In genomic region chr19:45178262-45179062, GRCh38 we compare ENCODE assay signal across 8 cellular contexts. TPM values are rescaled to one million over a fixed set of nuclear protein-coding genes. Genes with fewer than 3 reads are reported as not detected.
DNase-seq lines count a peak whose midpoint lies in the region; ATAC-seq, FAIRE-seq and TF ChIP-seq lines count a peak whose summit lies in the region.

Gene BLOC1S3, plus strand, starts transcription at chr19:45178784. Its CDS starts 513 bp downstream, at chr19:45179297.

- H3K4me3 ChIP-seq in Loucy (ENCODE audit: low read length, poor library complexity, severe bottlenecking) (peak within 1 kb of the TSS; percentile 95), fibroblast of pulmonary artery (replicated peaks; ENCODE audit: low read depth, low read length) (peak within 1 kb of the TSS; percentile 97)

- no peaks in the 10 kb centered on the region for H3K9me2 ChIP-seq in Loucy (replicated peaks; ENCODE audit: low read depth, low read length)

- H3K4me1 Mint-ChIP-seq in natural killer cell treated with Interleukin-12 subunit alpha and Interleukin-12 subunit beta and Interleukin-15 and Interleukin-18, amount 100 ng/mL, for 72 hours (ENCODE audit: low read depth in 2 of 2), result peaks cover 27 to 29% of the 10 kb centered on the region in 2 donors

- H3K4me2 ChIP-seq in Loucy (ENCODE audit: low read depth, low read length, poor library complexity, severe bottlenecking), result peak within 1 kb of the TSS; percentile 92

- H3K27me3 ChIP-seq in Loucy (ENCODE audit: insufficient read depth, low read length, poor library complexity, severe bottlenecking), result no peaks in the 10 kb centered on the region

- H3K4me1 ChIP-seq in ES-I3 (ENCODE audit: insufficient read depth, low read length) (no peaks in the 10 kb centered on the region; the same call in 1 of the 2 replicates), Loucy (ENCODE audit: insufficient read depth, low read length, poor library complexity, severe bottlenecking) (peaks cover 9% of the 10 kb centered on the region)

- H3K27me3 Mint-ChIP-seq in natural killer cell treated with Interleukin-12 subunit alpha and Interleukin-12 subunit beta and Interleukin-15 and Interleukin-18, amount 100 ng/mL, for 72 hours, result no peaks in the 10 kb centered on the region

- H4K20me1 ChIP-seq in Loucy (ENCODE audit: insufficient read depth, low read length, poor library complexity, severe bottlenecking), result peaks cover 4% of the 10 kb centered on the region

- no peaks in the 10 kb centered on the region for H3K9me3 ChIP-seq in ES-I3 (ENCODE audit: control insufficient read depth, insufficient read depth, low read length)
- H3K9me3 ChIP-seq in Loucy (ENCODE audit: insufficient read depth, low read depth, low read length), result no peaks in the 10 kb centered on the region

- no peaks in the 10 kb centered on the region for H3F3A ChIP-seq in Loucy (ENCODE audit: low read depth)

- H2AFZ ChIP-seq in Loucy (ENCODE audit: low read length), result peak within 1 kb of the TSS; percentile 83

- H3K4me3 Mint-ChIP-seq in natural killer cell treated with Interleukin-12 subunit alpha and Interleukin-12 subunit beta and Interleukin-15 and Interleukin-18, amount 100 ng/mL, for 72 hours, result peak within 1 kb of the TSS; percentile 95

- peak; percentile 45 for TF ChIP-seq CTCF in Loucy (conservative IDR thresholded peaks at IDR 0.05; ENCODE audit: low read length)
- TF ChIP-seq CTCF in fibroblast of pulmonary artery (IDR thresholded peaks at IDR 0.05; ENCODE audit: low read length, missing control alignments), result peak; percentile 11

- H3K36me3 ChIP-seq in ES-I3 (ENCODE audit: insufficient read depth, low read length) (no peaks in the 10 kb centered on the region; the same call in 1 of the 2 replicates), Loucy (ENCODE audit: insufficient read depth, low read length) (no peaks in the 10 kb centered on the region)

- no peaks in the 10 kb centered on the region for H3K36me3 Mint-ChIP-seq in natural killer cell treated with Interleukin-12 subunit alpha and Interleukin-12 subunit beta and Interleukin-15 and Interleukin-18, amount 100 ng/mL, for 72 hours

- H3K9me3 Mint-ChIP-seq in natural killer cell treated with Interleukin-12 subunit alpha and Interleukin-12 subunit beta and Interleukin-15 and Interleukin-18, amount 100 ng/mL, for 72 hours, result no peaks in the 10 kb centered on the region

- DNase-seq in H54 (ENCODE audit: insufficient read length, low spot score), result peak; percentile 90
- peak; percentile 100 for DNase-seq in activated T-helper 9 cell treated with anti-CD3 and anti-CD28 coated beads, Interleukin-2, amount 50 U/mL, for 16 hours (ENCODE audit: low read depth)
- peak; percentile 100 for DNase-seq in fibroblast of pulmonary artery (ENCODE audit: low read depth)
- peak; percentile 100 for DNase-seq in natural killer cell treated with Interleukin-12 subunit alpha and Interleukin-12 subunit beta and Interleukin-15 and Interleukin-18, amount 100 ng/mL, for 72 hours (ENCODE audit: low spot score)
- DNase-seq in stimulated activated naive CD8-positive, alpha-beta T cell treated with anti-CD3 and anti-CD28 coated beads, Interleukin-15, Interleukin-2, amounts not matched to agents 100 U/mL and 50 U/mL, for 24 hours, result peak; percentile 99

- peaks cover 33% of the 10 kb centered on the region; the same call in 1 of the 2 replicates for H3K79me2 ChIP-seq in Loucy (ENCODE audit: insufficient read depth, low read length)

- FAIRE-seq in H54 (lab: Jason Lieb, UNC), result peak; percentile 79

- ATAC-seq in natural killer cell treated with Interleukin-12 subunit alpha and Interleukin-12 subunit beta and Interleukin-15 and Interleukin-18, amount 100 ng/mL, for 72 hours, result peak; percentile 94
- ATAC-seq in stimulated activated naive CD8-positive, alpha-beta T cell treated with anti-CD3 and anti-CD28 coated beads, Interleukin-15, Interleukin-2, amounts not matched to agents 100 U/mL and 50 U/mL, for 24 hours, result peak; percentile 95

- TF ChIP-seq POLR2A in H54 (IDR thresholded peaks at IDR 0.05; ENCODE audit: low read depth, low read length), result peak; percentile 38; the same call in 1 of the 2 replicates
- peak; percentile 77 for TF ChIP-seq POLR2A in Raji (IDR thresholded peaks at IDR 0.05; ENCODE audit: insufficient read depth, low read depth, low read length)

- peak within 1 kb of the TSS; percentile 90 for H3K27ac Mint-ChIP-seq in natural killer cell treated with Interleukin-12 subunit alpha and Interleukin-12 subunit beta and Interleukin-15 and Interleukin-18, amount 100 ng/mL, for 72 hours

- H3K9ac ChIP-seq in ES-I3 (ENCODE audit: low read depth, low read length) (peak within 1 kb of the TSS; percentile 93), Loucy (ENCODE audit: low read depth, low read length, poor library complexity, severe bottlenecking) (peak within 1 kb of the TSS; percentile 91)

RNA-seq across cellular contexts. Expression of gene BLOC1S3, which starts in this region (rescaled TPM):
- total RNA-seq in natural killer cell treated with Interleukin-12 subunit alpha and Interleukin-12 subunit beta and Interleukin-15 and Interleukin-18, amount 100 ng/mL, for 72 hours, result 10 to 100 TPM; 15.4 to 20.5 TPM

Comparison
In these comparisons a context has a peak if more than half of its experiments do, and no peak if none do; other contexts are left out.
1. Peak in every context shown above with its lines: DNase-seq, ATAC-seq and H3K4me3 ChIP-seq.